ENCODE assay signal across 1 cellular context in the genomic region with DNA sequence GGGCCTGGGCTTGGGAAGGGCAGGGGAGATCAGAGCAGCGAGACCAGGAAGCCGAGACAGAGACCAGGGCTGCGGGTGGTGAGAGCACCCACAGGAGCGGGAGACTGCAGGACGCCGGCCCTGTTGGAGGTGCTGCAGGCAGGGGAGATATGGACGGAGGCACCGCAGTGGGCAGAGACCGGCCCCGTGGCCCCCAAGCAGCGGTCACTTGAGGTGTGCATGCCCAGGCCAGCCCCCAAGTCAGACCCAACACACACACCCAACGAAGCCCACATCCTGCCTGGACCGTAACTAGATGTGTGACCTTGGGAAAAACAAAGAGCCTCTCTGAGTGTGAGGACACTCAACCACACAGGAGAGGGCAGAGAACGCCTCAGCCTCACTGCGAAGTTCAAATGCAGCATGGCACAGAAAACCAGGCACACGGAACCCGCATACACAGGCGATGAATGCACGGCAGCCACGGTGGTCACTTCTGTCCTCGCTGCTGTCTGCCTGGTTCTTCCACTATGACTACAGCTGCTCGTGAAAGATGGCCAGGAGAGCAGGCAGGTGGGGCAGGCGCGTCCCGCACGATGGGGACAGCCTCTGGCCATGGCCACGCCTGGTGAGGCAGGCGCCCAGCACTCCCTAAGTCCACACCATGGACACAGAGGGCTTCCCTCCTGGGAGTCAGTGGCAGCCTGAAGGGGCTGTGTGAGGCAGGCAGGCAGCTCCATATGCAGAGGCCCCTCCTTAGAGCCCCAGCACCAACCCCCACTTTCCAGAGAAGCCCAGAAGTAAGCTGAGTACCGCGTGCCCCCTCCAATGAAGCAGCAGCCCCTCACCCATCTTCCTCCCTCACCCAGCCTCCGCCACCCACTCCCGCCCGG.
TF ChIP-seq lines count a peak whose summit lies in the region.

No MANE protein-coding gene starts in this region.

TF ChIP-seq in K562, 482 proteins besides CTCF, POLR2A, EP300 and RAD21 (continued from another document):
- 0 out of 4 replicates have a peak, but pooled peaks of 1 of the 2 experiments have one; percentile 15 for TF ChIP-seq MAZ (CRISPR knock-in tag; conservative IDR thresholded peaks at IDR 0.05 in 1 of 2, IDR thresholded peaks at IDR 0.05 in 1 of 2)
- TF ChIP-seq, protein P1, sequence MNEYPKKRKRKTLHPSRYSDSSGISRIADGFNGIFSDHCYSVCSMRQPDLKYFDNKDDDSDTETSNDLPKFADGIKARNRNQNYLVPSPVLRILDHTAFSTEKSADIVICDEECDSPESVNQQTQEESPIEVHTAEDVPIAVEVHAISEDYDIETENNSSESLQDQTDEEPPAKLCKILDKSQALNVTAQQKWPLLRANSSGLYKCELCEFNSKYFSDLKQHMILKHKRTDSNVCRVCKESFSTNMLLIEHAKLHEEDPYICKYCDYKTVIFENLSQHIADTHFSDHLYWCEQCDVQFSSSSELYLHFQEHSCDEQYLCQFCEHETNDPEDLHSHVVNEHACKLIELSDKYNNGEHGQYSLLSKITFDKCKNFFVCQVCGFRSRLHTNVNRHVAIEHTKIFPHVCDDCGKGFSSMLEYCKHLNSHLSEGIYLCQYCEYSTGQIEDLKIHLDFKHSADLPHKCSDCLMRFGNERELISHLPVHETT (CRISPR knock-in tag; conservative IDR thresholded peaks at IDR 0.05 in 1 of 2, IDR thresholded peaks at IDR 0.05 in 1 of 2), result no peak
- TF ChIP-seq MTA3 (IDR thresholded peaks at IDR 0.05; ENCODE audit: borderline replicate concordance), result 0 out of 2 replicates have a peak, but pooled peaks have one; percentile 23
- TF ChIP-seq EGR1 (conservative IDR thresholded peaks at IDR 0.05), result peak; percentile 71; the same call in 1 of the 2 replicates
- no peak for TF ChIP-seq ZNF707 (CRISPR knock-in tag; conservative IDR thresholded peaks at IDR 0.05)
- peak; percentile 21 for TF ChIP-seq WHSC1 (IDR thresholded peaks at IDR 0.05; ENCODE audit: low read length)
- no peak for TF ChIP-seq RFX5 (IDR thresholded peaks at IDR 0.05; ENCODE audit: low read depth, low read length)
- TF ChIP-seq PHF8 (IDR thresholded peaks at IDR 0.05; ENCODE audit: borderline replicate concordance, low read length), result peak; percentile 25; the same call in 1 of the 2 replicates
- TF ChIP-seq, protein P2, sequence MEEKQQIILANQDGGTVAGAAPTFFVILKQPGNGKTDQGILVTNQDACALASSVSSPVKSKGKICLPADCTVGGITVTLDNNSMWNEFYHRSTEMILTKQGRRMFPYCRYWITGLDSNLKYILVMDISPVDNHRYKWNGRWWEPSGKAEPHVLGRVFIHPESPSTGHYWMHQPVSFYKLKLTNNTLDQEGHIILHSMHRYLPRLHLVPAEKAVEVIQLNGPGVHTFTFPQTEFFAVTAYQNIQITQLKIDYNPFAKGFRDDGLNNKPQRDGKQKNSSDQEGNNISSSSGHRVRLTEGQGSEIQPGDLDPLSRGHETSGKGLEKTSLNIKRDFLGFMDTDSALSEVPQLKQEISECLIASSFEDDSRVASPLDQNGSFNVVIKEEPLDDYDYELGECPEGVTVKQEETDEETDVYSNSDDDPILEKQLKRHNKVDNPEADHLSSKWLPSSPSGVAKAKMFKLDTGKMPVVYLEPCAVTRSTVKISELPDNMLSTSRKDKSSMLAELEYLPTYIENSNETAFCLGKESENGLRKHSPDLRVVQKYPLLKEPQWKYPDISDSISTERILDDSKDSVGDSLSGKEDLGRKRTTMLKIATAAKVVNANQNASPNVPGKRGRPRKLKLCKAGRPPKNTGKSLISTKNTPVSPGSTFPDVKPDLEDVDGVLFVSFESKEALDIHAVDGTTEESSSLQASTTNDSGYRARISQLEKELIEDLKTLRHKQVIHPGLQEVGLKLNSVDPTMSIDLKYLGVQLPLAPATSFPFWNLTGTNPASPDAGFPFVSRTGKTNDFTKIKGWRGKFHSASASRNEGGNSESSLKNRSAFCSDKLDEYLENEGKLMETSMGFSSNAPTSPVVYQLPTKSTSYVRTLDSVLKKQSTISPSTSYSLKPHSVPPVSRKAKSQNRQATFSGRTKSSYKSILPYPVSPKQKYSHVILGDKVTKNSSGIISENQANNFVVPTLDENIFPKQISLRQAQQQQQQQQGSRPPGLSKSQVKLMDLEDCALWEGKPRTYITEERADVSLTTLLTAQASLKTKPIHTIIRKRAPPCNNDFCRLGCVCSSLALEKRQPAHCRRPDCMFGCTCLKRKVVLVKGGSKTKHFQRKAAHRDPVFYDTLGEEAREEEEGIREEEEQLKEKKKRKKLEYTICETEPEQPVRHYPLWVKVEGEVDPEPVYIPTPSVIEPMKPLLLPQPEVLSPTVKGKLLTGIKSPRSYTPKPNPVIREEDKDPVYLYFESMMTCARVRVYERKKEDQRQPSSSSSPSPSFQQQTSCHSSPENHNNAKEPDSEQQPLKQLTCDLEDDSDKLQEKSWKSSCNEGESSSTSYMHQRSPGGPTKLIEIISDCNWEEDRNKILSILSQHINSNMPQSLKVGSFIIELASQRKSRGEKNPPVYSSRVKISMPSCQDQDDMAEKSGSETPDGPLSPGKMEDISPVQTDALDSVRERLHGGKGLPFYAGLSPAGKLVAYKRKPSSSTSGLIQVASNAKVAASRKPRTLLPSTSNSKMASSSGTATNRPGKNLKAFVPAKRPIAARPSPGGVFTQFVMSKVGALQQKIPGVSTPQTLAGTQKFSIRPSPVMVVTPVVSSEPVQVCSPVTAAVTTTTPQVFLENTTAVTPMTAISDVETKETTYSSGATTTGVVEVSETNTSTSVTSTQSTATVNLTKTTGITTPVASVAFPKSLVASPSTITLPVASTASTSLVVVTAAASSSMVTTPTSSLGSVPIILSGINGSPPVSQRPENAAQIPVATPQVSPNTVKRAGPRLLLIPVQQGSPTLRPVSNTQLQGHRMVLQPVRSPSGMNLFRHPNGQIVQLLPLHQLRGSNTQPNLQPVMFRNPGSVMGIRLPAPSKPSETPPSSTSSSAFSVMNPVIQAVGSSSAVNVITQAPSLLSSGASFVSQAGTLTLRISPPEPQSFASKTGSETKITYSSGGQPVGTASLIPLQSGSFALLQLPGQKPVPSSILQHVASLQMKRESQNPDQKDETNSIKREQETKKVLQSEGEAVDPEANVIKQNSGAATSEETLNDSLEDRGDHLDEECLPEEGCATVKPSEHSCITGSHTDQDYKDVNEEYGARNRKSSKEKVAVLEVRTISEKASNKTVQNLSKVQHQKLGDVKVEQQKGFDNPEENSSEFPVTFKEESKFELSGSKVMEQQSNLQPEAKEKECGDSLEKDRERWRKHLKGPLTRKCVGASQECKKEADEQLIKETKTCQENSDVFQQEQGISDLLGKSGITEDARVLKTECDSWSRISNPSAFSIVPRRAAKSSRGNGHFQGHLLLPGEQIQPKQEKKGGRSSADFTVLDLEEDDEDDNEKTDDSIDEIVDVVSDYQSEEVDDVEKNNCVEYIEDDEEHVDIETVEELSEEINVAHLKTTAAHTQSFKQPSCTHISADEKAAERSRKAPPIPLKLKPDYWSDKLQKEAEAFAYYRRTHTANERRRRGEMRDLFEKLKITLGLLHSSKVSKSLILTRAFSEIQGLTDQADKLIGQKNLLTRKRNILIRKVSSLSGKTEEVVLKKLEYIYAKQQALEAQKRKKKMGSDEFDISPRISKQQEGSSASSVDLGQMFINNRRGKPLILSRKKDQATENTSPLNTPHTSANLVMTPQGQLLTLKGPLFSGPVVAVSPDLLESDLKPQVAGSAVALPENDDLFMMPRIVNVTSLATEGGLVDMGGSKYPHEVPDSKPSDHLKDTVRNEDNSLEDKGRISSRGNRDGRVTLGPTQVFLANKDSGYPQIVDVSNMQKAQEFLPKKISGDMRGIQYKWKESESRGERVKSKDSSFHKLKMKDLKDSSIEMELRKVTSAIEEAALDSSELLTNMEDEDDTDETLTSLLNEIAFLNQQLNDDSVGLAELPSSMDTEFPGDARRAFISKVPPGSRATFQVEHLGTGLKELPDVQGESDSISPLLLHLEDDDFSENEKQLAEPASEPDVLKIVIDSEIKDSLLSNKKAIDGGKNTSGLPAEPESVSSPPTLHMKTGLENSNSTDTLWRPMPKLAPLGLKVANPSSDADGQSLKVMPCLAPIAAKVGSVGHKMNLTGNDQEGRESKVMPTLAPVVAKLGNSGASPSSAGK (IDR thresholded peaks at IDR 0.05), result peak; percentile 52
